1 cellular context compared by ENCODE assay signal in the genomic region with DNA sequence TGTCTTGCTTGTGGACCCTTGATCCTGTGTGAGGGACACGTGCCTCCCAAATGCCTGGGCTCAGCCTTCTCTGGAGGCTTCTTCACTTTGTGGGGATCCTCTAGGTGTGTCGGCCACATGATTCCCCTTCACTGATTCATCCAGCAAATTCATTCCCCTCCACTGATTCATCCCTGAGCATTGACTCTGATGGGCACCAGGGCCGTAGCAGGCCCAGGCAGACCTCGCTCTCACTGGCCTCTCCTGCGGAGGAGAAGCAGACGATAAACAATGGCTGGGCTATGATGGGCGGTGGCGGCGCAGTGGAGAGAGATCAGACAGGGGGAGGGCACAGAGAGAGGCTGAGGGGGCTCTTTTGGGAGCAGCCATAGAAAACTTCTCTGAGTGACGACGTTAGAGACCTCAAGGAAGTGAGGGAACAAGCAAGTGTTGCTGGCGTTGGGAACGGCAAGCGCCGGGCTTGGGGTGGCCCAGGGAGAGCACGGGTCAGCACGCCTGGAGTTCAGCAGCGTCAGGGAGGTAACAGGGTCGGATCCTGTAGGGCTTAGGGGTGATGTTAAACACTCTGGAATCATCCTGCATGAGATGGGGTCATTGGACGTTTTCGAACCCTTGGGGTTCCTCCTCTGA.
TF ChIP-seq lines count a peak whose summit lies in the region.

No MANE protein-coding gene starts in this region.

TF ChIP-seq in H1, 55 proteins besides CTCF, POLR2A, EP300 and RAD21:
- TF ChIP-seq BACH1 (IDR thresholded peaks at IDR 0.05; ENCODE audit: low read length) (no peak), SIN3A (conservative IDR thresholded peaks at IDR 0.05 in 1 of 2, IDR thresholded peaks at IDR 0.05 in 1 of 2; ENCODE audit: low read depth in 1 of 2, low read length in 2 of 2) (no peak), SP2 (IDR thresholded peaks at IDR 0.05; ENCODE audit: low read length) (no peak), CEBPB (IDR thresholded peaks at IDR 0.05; ENCODE audit: low read depth, low read length) (no peak), BRCA1 (IDR thresholded peaks at IDR 0.05; ENCODE audit: low read depth, low read length) (no peak), SRF (IDR thresholded peaks at IDR 0.05; ENCODE audit: low read depth, low read length) (no peak), YY1 (IDR thresholded peaks at IDR 0.05; ENCODE audit: low read depth, low read length) (no peak), POLR2AphosphoS5 (IDR thresholded peaks at IDR 0.05; ENCODE audit: low read depth, low read length) (no peak), MAFK (IDR thresholded peaks at IDR 0.05; ENCODE audit: low read depth, low read length) (no peak), SUZ12 (IDR thresholded peaks at IDR 0.05; ENCODE audit: low read length) (no peak), CHD1 (IDR thresholded peaks at IDR 0.05; ENCODE audit: low read depth, low read length) (no peak), NANOG (IDR thresholded peaks at IDR 0.05; ENCODE audit: insufficient read depth, low read depth, low read length, poor library complexity, severe bottlenecking) (no peak), TAF7 (optimal IDR thresholded peaks at IDR 0.05; ENCODE audit: borderline replicate concordance, low read depth, low read length) (no peak), SAP30 (IDR thresholded peaks at IDR 0.05; ENCODE audit: insufficient read depth, insufficient replicate concordance, low read length) (no peak)
- TF ChIP-seq, protein P1, sequence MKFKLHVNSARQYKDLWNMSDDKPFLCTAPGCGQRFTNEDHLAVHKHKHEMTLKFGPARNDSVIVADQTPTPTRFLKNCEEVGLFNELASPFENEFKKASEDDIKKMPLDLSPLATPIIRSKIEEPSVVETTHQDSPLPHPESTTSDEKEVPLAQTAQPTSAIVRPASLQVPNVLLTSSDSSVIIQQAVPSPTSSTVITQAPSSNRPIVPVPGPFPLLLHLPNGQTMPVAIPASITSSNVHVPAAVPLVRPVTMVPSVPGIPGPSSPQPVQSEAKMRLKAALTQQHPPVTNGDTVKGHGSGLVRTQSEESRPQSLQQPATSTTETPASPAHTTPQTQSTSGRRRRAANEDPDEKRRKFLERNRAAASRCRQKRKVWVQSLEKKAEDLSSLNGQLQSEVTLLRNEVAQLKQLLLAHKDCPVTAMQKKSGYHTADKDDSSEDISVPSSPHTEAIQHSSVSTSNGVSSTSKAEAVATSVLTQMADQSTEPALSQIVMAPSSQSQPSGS (IDR thresholded peaks at IDR 0.05; ENCODE audit: low read length): no peak
